In the genomic region with DNA sequence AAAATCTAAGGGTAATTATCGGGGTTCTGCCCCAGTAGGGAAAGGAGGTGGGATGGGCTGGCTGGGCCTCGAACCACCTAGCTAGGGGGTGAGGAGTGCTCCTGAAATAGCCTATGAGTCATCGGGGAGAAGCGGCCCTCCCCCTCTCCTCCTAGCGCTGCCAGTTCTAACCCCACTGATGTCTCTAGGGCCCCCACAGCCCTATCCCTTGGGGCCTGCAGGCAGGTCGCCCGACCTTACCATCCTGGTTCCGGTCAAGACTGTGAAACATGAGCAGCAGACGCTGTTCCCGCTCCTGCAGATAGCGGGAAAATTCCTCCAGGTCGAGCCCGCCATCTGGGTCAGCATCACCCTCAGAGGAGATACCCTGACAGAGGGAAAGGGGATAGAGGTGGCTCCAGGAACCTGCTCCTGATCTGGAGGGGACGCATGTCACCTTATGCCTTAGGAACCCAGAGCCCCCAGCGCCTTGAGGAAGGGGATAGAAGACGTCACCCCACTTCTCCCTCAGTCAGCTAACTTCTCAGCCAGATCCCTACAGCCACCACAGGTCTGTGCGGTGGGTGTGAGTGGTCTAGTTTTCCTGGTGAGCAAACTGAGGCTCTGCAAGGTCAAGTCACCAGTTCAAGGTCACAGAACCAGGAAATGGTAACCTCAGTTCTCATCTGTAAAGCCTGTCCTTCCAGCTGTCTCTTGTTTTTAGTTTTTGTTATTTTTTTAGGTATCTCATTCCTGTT, we compare ENCODE assay signal across 9 cellular contexts. TPM values are rescaled to one million over a fixed set of nuclear protein-coding genes. Genes with fewer than 3 reads are reported as not detected.
DNase-seq lines count a peak whose midpoint lies in the region; ATAC-seq and TF ChIP-seq lines count a peak whose summit lies in the region.
"Had no signal": no experiment of that assay in that cellular context is flagged by ENCODE, and none has a peak within 500 bp of the region (broad histone marks: within the 10 kb centered on the region; RNA-seq: fewer than 3 reads in every experiment).

No MANE protein-coding gene starts in this region.

- peak overlapping the region; percentile 71 for H3K9ac ChIP-seq in DND-41 (ENCODE audit: low read depth, low read length)

- H3K4me3 Mint-ChIP-seq in neural crest cell, result peak overlapping the region; percentile 89

- ATAC-seq in DND-41 (ENCODE audit: insufficient read depth, low read depth) (no peak), GM18519 (IDR thresholded peaks at IDR 0.05; ENCODE audit: low FRiP score, unreplicated experiment) (no peak)

- H3K4me3 ChIP-seq in DND-41 (ENCODE audit: low read depth in 1 of 2, low read length in 2 of 2), result peak overlapping the region in 1 of 2 experiments; percentile 100; a peak in 3 of 4 replicates
- peak overlapping the region; percentile 61 for H3K4me3 ChIP-seq in HFF-Myc (replicated peaks; ENCODE audit: low read depth, low read length)

- no peak overlapping the region for H3K27ac Mint-ChIP-seq in neural crest cell (ENCODE audit: unreplicated experiment)

- no peak for TF ChIP-seq CTCF in DND-41 (IDR thresholded peaks at IDR 0.05; ENCODE audit: borderline replicate concordance, extremely low read depth, low read length, poor library complexity, severe bottlenecking)
- TF ChIP-seq CTCF in HFF-Myc (IDR thresholded peaks at IDR 0.05; ENCODE audit: low read depth, low read length, missing control alignments), result no peak
- no peak for TF ChIP-seq CTCF in neural crest cell (conservative IDR thresholded peaks at IDR 0.05)

- peaks cover 4% of the 10 kb centered on the region; the same call in 1 of the 2 replicates for H3K79me2 ChIP-seq in DND-41 (ENCODE audit: insufficient read depth, low read length)

- H3K4me1 Mint-ChIP-seq in neural crest cell, result peaks cover 24% of the 10 kb centered on the region

- H3K4me1 ChIP-seq in DND-41 (ENCODE audit: insufficient read depth, low read length), result peaks cover 25% of the 10 kb centered on the region

- H4K20me1 ChIP-seq in DND-41 (ENCODE audit: insufficient read depth, low read length), result no peaks in the 10 kb centered on the region

- H3K36me3 Mint-ChIP-seq in neural crest cell (ENCODE audit: low read depth), result peaks cover 31% of the 10 kb centered on the region

- peak overlapping the region; percentile 100 for H3K4me2 ChIP-seq in DND-41 (ENCODE audit: insufficient read depth, low read length)

- H3K27me3 Mint-ChIP-seq in neural crest cell (ENCODE audit: low read depth), result peaks cover 16% of the 10 kb centered on the region

- no peaks in the 10 kb centered on the region for H3K27me3 ChIP-seq in DND-41 (ENCODE audit: insufficient read depth, low read length, poor library complexity)
- H3K27me3 ChIP-seq: testis had no signal

- H3K9me3 ChIP-seq in DND-41 (ENCODE audit: insufficient read depth, low read length, severe bottlenecking), result peaks cover 16% of the 10 kb centered on the region
- H3K9me3 ChIP-seq: testis had no signal

- no peak overlapping the region for H2AFZ ChIP-seq in DND-41 (ENCODE audit: low read depth, low read length)

- H3K27ac ChIP-seq in DND-41 (ENCODE audit: low read length), result peak overlapping the region; percentile 87
- peak overlapping the region; percentile 82 for H3K27ac ChIP-seq in caudate nucleus (ENCODE audit: low read depth, low read length)
- H3K27ac ChIP-seq: testis had no signal

- peaks cover 30% of the 10 kb centered on the region for H3K36me3 ChIP-seq in DND-41 (ENCODE audit: insufficient read depth, low read length)

- peaks cover 7% of the 10 kb centered on the region for H3K9me3 Mint-ChIP-seq in neural crest cell

- DNase-seq in DND-41 (no peak), HFF-Myc (ENCODE audit: extremely low read depth, low read depth) (no peak), caudate nucleus (lab: John Stamatoyannopoulos, UW) (peak in 21 of 61 donors; percentile 8 to 50 (median 25)), neural crest cell (ENCODE audit: low read depth, low spot score) (no peak), dedifferentiated amniotic fluid mesenchymal stem cell (ENCODE audit: extremely low spot score) (no peak), SW480 (ENCODE audit: low spot score) (no peak), NOMO-1 (lab: John Stamatoyannopoulos, UW; ENCODE audit: unreplicated experiment in 2 of 2) (no peak)
- DNase-seq: testis had no signal

RNA-seq across cellular contexts. Expression of gene SLC25A23, which starts 1.5 kb away (rescaled TPM):
- total RNA-seq in neural crest cell, result 72.2 and 73.2 TPM in 2 replicates

RNA-seq across cellular contexts. Expression of gene CRB3, which starts 5.9 kb away (rescaled TPM):
- total RNA-seq in neural crest cell, result not detected in 2 replicates

RNA-seq across cellular contexts. Expression of gene DENND1C, which starts 23.5 kb away (rescaled TPM):
- not detected in 2 replicates for total RNA-seq in neural crest cell

RNA-seq across cellular contexts. Expression of gene SLC25A41, which starts 24.6 kb away (rescaled TPM):
- 1.2 and 1.6 TPM in 2 replicates for total RNA-seq in neural crest cell

RNA-seq across cellular contexts. Expression of gene KHSRP, which starts 33.5 kb away (rescaled TPM):
- total RNA-seq in neural crest cell, result 678 and 690 TPM in 2 replicates
